18 cellular contexts compared by ENCODE assay signal in genomic region chr17:6086603-6087400, GRCh38. TPM values are rescaled to one million over a fixed set of nuclear protein-coding genes. Genes with fewer than 3 reads are reported as not detected.
DNase-seq lines count a peak whose midpoint lies in the region; ATAC-seq and TF ChIP-seq lines count a peak whose summit lies in the region.
"Had no signal": no experiment of that assay in that cellular context is flagged by ENCODE, and none has a peak within 500 bp of the region (broad histone marks: within the 10 kb centered on the region; RNA-seq: fewer than 3 reads in every experiment).

No MANE protein-coding gene starts in this region.

- no peak overlapping the region for H2AK5ac ChIP-seq in trophoblast cell (ENCODE audit: low read length)

- H3K4me1 Mint-ChIP-seq in neural crest cell = peaks cover 56% of the 10 kb centered on the region
- H3K4me1 Mint-ChIP-seq in stimulated activated memory B cell treated with anti-CD40 and anti-IgM and Interleukin-4, amounts not matched to agents 10 μg/mL and 1 μg/mL and 100 μg/mL, for 72 hours = no peaks in the 10 kb centered on the region
- H3K4me1 Mint-ChIP-seq: CD4-positive, CD25-positive, alpha-beta regulatory T cell had no signal

- DNase-seq in WERI-Rb-1 = no peak
- no peak for DNase-seq in neural crest cell (ENCODE audit: low read depth, low spot score)
- no peak for DNase-seq in trophoblast cell
- DNase-seq in hippocampal formation (lab: John Stamatoyannopoulos, UW) = no peak
- DNase-seq in DMS53 (lab: John Stamatoyannopoulos, UW) = no peak
- DNase-seq: C1 segment of cervical spinal cord; Caco-2; CD4-positive, CD25-positive, alpha-beta regulatory T cell; CD8-positive, alpha-beta T cell; DMS153; DMS79; EL; GDM1; GOT3; HCEC 1CT had no signal

- ATAC-seq in GM18498 (IDR thresholded peaks at IDR 0.05; ENCODE audit: unreplicated experiment) = no peak
- no peak for ATAC-seq in stimulated activated memory B cell treated with anti-CD40 and anti-IgM and Interleukin-4, amounts not matched to agents 10 μg/mL and 1 μg/mL and 100 μg/mL, for 72 hours
- ATAC-seq: CD8-positive, alpha-beta T cell; GM12878 had no signal

- H3K4me3 ChIP-seq in WERI-Rb-1 (ENCODE audit: low read depth, low read length) (no peak overlapping the region), trophoblast cell (ENCODE audit: low read depth, low read length) (peak overlapping the region; percentile 10)
- H3K4me3 ChIP-seq: GM12878 had no signal

- H4K12ac ChIP-seq in trophoblast cell (ENCODE audit: low read depth, low read length) = no peak overlapping the region

- H3K36me3 ChIP-seq in WERI-Rb-1 (peaks cover 96% of the 10 kb centered on the region), trophoblast cell (ENCODE audit: control insufficient read depth in 1 of 2, insufficient read depth in 2 of 2, low read length in 2 of 2) (no peaks in the 10 kb centered on the region)

- peak overlapping the region; percentile 50; the same call in 1 of the 2 replicates for H3K27ac ChIP-seq in WERI-Rb-1
- no peak overlapping the region for H3K27ac ChIP-seq in trophoblast cell (ENCODE audit: low read depth, low read length)

- no peak overlapping the region for H3K14ac ChIP-seq in trophoblast cell (ENCODE audit: low read length)

- no peak overlapping the region for H3K23ac ChIP-seq in trophoblast cell (ENCODE audit: low read length)

- no peak overlapping the region for H3K4me3 Mint-ChIP-seq in neural crest cell
- no peak overlapping the region for H3K4me3 Mint-ChIP-seq in stimulated activated memory B cell treated with anti-CD40 and anti-IgM and Interleukin-4, amounts not matched to agents 10 μg/mL and 1 μg/mL and 100 μg/mL, for 72 hours
- H3K4me3 Mint-ChIP-seq: CD4-positive, CD25-positive, alpha-beta regulatory T cell; CD8-positive, alpha-beta T cell had no signal

- H3K27me3 Mint-ChIP-seq in neural crest cell (ENCODE audit: low read depth) = no peaks in the 10 kb centered on the region
- H3K27me3 Mint-ChIP-seq in stimulated activated memory B cell treated with anti-CD40 and anti-IgM and Interleukin-4, amounts not matched to agents 10 μg/mL and 1 μg/mL and 100 μg/mL, for 72 hours = no peaks in the 10 kb centered on the region
- H3K27me3 Mint-ChIP-seq: CD4-positive, CD25-positive, alpha-beta regulatory T cell had no signal

- H3K79me2 ChIP-seq in trophoblast cell (ENCODE audit: control insufficient read depth, insufficient read depth, low read length, poor library complexity) = no peaks in the 10 kb centered on the region

- H4K91ac ChIP-seq in trophoblast cell (ENCODE audit: low read depth, low read length) = no peak overlapping the region

- H3K9me3 ChIP-seq in WERI-Rb-1 (ENCODE audit: severe bottlenecking) (no peaks in the 10 kb centered on the region), trophoblast cell (ENCODE audit: insufficient read depth, low read depth, low read length) (no peaks in the 10 kb centered on the region)
- H3K9me3 ChIP-seq: Caco-2 had no signal

- H2BK5ac ChIP-seq in trophoblast cell (ENCODE audit: low read depth, low read length, poor library complexity) = no peak overlapping the region

- no peaks in the 10 kb centered on the region for H3K79me1 ChIP-seq in trophoblast cell (ENCODE audit: low read length)

- no peak overlapping the region for H3K4ac ChIP-seq in trophoblast cell (ENCODE audit: low read depth, low read length)

- H3K27me3 ChIP-seq in WERI-Rb-1 (ENCODE audit: insufficient read depth, low read depth, severe bottlenecking) (no peaks in the 10 kb centered on the region), trophoblast cell (ENCODE audit: insufficient read depth, low read length) (no peaks in the 10 kb centered on the region)

- H3K18ac ChIP-seq in trophoblast cell (ENCODE audit: low read length) = no peak overlapping the region

- H3K27ac Mint-ChIP-seq in neural crest cell (ENCODE audit: unreplicated experiment) = peak overlapping the region; percentile 85
- H3K27ac Mint-ChIP-seq in stimulated activated memory B cell treated with anti-CD40 and anti-IgM and Interleukin-4, amounts not matched to agents 10 μg/mL and 1 μg/mL and 100 μg/mL, for 72 hours = no peak overlapping the region
- H3K27ac Mint-ChIP-seq: CD8-positive, alpha-beta T cell had no signal

- H3K4me2 ChIP-seq in trophoblast cell (ENCODE audit: low read length) = no peak overlapping the region

- H3K36me3 Mint-ChIP-seq in neural crest cell (ENCODE audit: low read depth) = peaks cover 13% of the 10 kb centered on the region
- no peaks in the 10 kb centered on the region for H3K36me3 Mint-ChIP-seq in stimulated activated memory B cell treated with anti-CD40 and anti-IgM and Interleukin-4, amounts not matched to agents 10 μg/mL and 1 μg/mL and 100 μg/mL, for 72 hours
- H3K36me3 Mint-ChIP-seq: CD4-positive, CD25-positive, alpha-beta regulatory T cell; CD8-positive, alpha-beta T cell had no signal

- H3K4me1 ChIP-seq in trophoblast cell (ENCODE audit: control insufficient read depth in 1 of 2, insufficient read depth in 2 of 2, low read length in 2 of 2) = no peaks in the 10 kb centered on the region
- H3K4me1 ChIP-seq: Caco-2 had no signal

- H2BK120ac ChIP-seq in trophoblast cell (ENCODE audit: insufficient read depth, low read length, poor library complexity) = no peak overlapping the region

- H3K9ac ChIP-seq in trophoblast cell (ENCODE audit: low read length) = no peak overlapping the region

- H4K8ac ChIP-seq in trophoblast cell (ENCODE audit: low read depth, low read length) = no peak overlapping the region

- no peak overlapping the region for H2BK12ac ChIP-seq in trophoblast cell (ENCODE audit: low read length)

- no peaks in the 10 kb centered on the region for H3K9me3 Mint-ChIP-seq in neural crest cell
- H3K9me3 Mint-ChIP-seq in stimulated activated memory B cell treated with anti-CD40 and anti-IgM and Interleukin-4, amounts not matched to agents 10 μg/mL and 1 μg/mL and 100 μg/mL, for 72 hours = no peaks in the 10 kb centered on the region
- H3K9me3 Mint-ChIP-seq: CD4-positive, CD25-positive, alpha-beta regulatory T cell; CD8-positive, alpha-beta T cell had no signal

- TF ChIP-seq CTCF in WERI-Rb-1 (IDR thresholded peaks at IDR 0.05; ENCODE audit: low read depth, low read length) = no peak
- TF ChIP-seq CTCF in neural crest cell (conservative IDR thresholded peaks at IDR 0.05) = no peak

- WGBS in trophoblast cell (ENCODE audit: extremely low coverage, insufficient coverage, insufficient read length) = no CpG with 5 or more reads among the region's 28 CpGs

- H2AFZ ChIP-seq in trophoblast cell (ENCODE audit: insufficient read depth, low read length, poor library complexity) = no peak overlapping the region

RNA-seq across cellular contexts. Expression of gene WSCD1, which starts 16.6 kb away (rescaled TPM):
- total RNA-seq in neural crest cell = 75.8 and 93.3 TPM in 2 replicates
- polyA plus RNA-seq in trophoblast cell (2013) = 0.12 and 0.23 TPM in 2 replicates
- total RNA-seq: Caco-2; CD4-positive, CD25-positive, alpha-beta regulatory T cell; CD8-positive, alpha-beta T cell; GM12878 had no signal
- polyA plus RNA-seq: CD4-positive, CD25-positive, alpha-beta regulatory T cell had no signal
